ENCODE assay signal across 8 cellular contexts in genomic region chrX:57595381-57595811, GRCh38. TPM values are rescaled to one million over a fixed set of nuclear protein-coding genes. Genes with fewer than 3 reads are reported as not detected.
DNase-seq lines count a peak whose midpoint lies in the region; ATAC-seq lines count a peak whose summit lies in the region.

No MANE protein-coding gene starts in this region.

- peak overlapping the region; percentile 62 for H3K4me3 ChIP-seq in CD4-positive, CD25-positive, alpha-beta regulatory T cell (ENCODE audit: low read depth, low read length)

- ATAC-seq in CD4-positive, CD25-positive, alpha-beta regulatory T cell (ENCODE audit: low read depth in 2 of 2): peak in 1 of 2 donors; percentile 17
- no peak for ATAC-seq in naive thymus-derived CD8-positive, alpha-beta T cell
- ATAC-seq in HG02763 (IDR thresholded peaks at IDR 0.05; ENCODE audit: unreplicated experiment) (no peak), HG03025 (IDR thresholded peaks at IDR 0.05; ENCODE audit: low FRiP score, unreplicated experiment) (no peak), GM21528 (IDR thresholded peaks at IDR 0.05; ENCODE audit: low FRiP score, unreplicated experiment) (no peak)

- H3K36me3 Mint-ChIP-seq in CD4-positive, CD25-positive, alpha-beta regulatory T cell: peaks cover 7% of the 10 kb centered on the region
- peaks cover 27 to 37% (median 29%) of the 10 kb centered on the region in 3 donors for H3K36me3 Mint-ChIP-seq in naive thymus-derived CD8-positive, alpha-beta T cell

- H3K27ac ChIP-seq in CD4-positive, CD25-positive, alpha-beta regulatory T cell (ENCODE audit: insufficient read depth, low read length, poor library complexity, severe bottlenecking): no peak overlapping the region

- H3K27me3 ChIP-seq in CD4-positive, CD25-positive, alpha-beta regulatory T cell (ENCODE audit: control insufficient read depth, insufficient read depth, low read length): no peaks in the 10 kb centered on the region

- peaks cover 4% of the 10 kb centered on the region for H3K27me3 Mint-ChIP-seq in CD4-positive, CD25-positive, alpha-beta regulatory T cell
- H3K27me3 Mint-ChIP-seq in naive thymus-derived CD8-positive, alpha-beta T cell: no peaks in the 10 kb centered on the region

- DNase-seq in CD4-positive, CD25-positive, alpha-beta regulatory T cell: peak in 2 of 3 donors; percentile 50 to 59
- DNase-seq in M059J (ENCODE audit: low read depth): peak; percentile 82
- peak; percentile 12 for DNase-seq in central memory CD4-positive, alpha-beta T cell
- no peak for DNase-seq in naive thymus-derived CD8-positive, alpha-beta T cell
- DNase-seq in stimulated activated CD4-positive, alpha-beta T cell treated with anti-CD3 and anti-CD28 coated beads, Interleukin-12 subunit alpha, Interleukin-12 subunit beta, amount 100 ng/mL, for 4 hours: no peak

- peaks cover 12% of the 10 kb centered on the region for H3K4me1 ChIP-seq in CD4-positive, CD25-positive, alpha-beta regulatory T cell (ENCODE audit: control insufficient read depth, insufficient read depth, low read length, poor library complexity, severe bottlenecking)

- peaks cover 0 to 2% (median 0%) of the 10 kb centered on the region in 7 donors for H3K9me3 Mint-ChIP-seq in CD4-positive, CD25-positive, alpha-beta regulatory T cell
- H3K9me3 Mint-ChIP-seq in naive thymus-derived CD8-positive, alpha-beta T cell: peaks cover 0 to 40% (median 9%) of the 10 kb centered on the region in 9 donors

- peak overlapping the region; percentile 73 to 94 (median 82) for H3K4me3 Mint-ChIP-seq in CD4-positive, CD25-positive, alpha-beta regulatory T cell
- peak overlapping the region in 9 of 10 donors; percentile 51 to 78 (median 66) for H3K4me3 Mint-ChIP-seq in naive thymus-derived CD8-positive, alpha-beta T cell

- H3K9me3 ChIP-seq in CD4-positive, CD25-positive, alpha-beta regulatory T cell (ENCODE audit: control insufficient read depth in 2 of 2, low read length in 2 of 2): no peaks in the 10 kb centered on the region

- H3K27ac Mint-ChIP-seq in CD4-positive, CD25-positive, alpha-beta regulatory T cell: peak overlapping the region in 1 of 3 donors; percentile 71
- H3K27ac Mint-ChIP-seq in naive thymus-derived CD8-positive, alpha-beta T cell: peak overlapping the region in 4 of 10 donors; percentile 1 to 44 (median 20)

- peaks cover 20 to 48% (median 32%) of the 10 kb centered on the region in 4 donors for H3K4me1 Mint-ChIP-seq in CD4-positive, CD25-positive, alpha-beta regulatory T cell
- H3K4me1 Mint-ChIP-seq in naive thymus-derived CD8-positive, alpha-beta T cell: peaks cover 7 to 46% (median 33%) of the 10 kb centered on the region in 4 donors

- no peaks in the 10 kb centered on the region for H3K36me3 ChIP-seq in CD4-positive, CD25-positive, alpha-beta regulatory T cell (ENCODE audit: control insufficient read depth, insufficient read depth, low read length)

- POLR2A ChIA-PET in naive thymus-derived CD8-positive, alpha-beta T cell (lab: Charles Lee): no interaction called here

RNA-seq across cellular contexts. Expression of gene ZXDB, which starts 3.6 kb away (rescaled TPM):
- 21.3 TPM for total RNA-seq in CD4-positive, CD25-positive, alpha-beta regulatory T cell
- polyA plus RNA-seq in CD4-positive, CD25-positive, alpha-beta regulatory T cell: 1 to 10 TPM; 2.9 to 7.3 (median 4.9) TPM
- total RNA-seq in M059J (2014; rRNA removed; shearing (Covaris generic)): 5.2 and 9.1 TPM in 2 replicates
- 10 to 100 TPM; 16.7 to 16.9 TPM for total RNA-seq in naive thymus-derived CD8-positive, alpha-beta T cell
- polyA plus RNA-seq in naive thymus-derived CD8-positive, alpha-beta T cell: 1 to 10 TPM; 3.1 to 6.2 (median 4.0) TPM

Comparison
In these comparisons a context has a peak if more than half of its experiments do, and no peak if none do; other contexts are left out.
1. DNase-seq: peak in CD4-positive, CD25-positive, alpha-beta regulatory T cell (2 of 3), M059J (single experiment) and central memory CD4-positive, alpha-beta T cell (single experiment); none in naive thymus-derived CD8-positive, alpha-beta T cell (0 of 10) and stimulated activated CD4-positive, alpha-beta T cell treated with anti-CD3 and anti-CD28 coated beads, Interleukin-12 subunit alpha, Interleukin-12 subunit beta, amount 100 ng/mL, for 4 hours (single experiment).